Comparison of ENCODE assay signal across 8 cellular contexts in the genomic region with DNA sequence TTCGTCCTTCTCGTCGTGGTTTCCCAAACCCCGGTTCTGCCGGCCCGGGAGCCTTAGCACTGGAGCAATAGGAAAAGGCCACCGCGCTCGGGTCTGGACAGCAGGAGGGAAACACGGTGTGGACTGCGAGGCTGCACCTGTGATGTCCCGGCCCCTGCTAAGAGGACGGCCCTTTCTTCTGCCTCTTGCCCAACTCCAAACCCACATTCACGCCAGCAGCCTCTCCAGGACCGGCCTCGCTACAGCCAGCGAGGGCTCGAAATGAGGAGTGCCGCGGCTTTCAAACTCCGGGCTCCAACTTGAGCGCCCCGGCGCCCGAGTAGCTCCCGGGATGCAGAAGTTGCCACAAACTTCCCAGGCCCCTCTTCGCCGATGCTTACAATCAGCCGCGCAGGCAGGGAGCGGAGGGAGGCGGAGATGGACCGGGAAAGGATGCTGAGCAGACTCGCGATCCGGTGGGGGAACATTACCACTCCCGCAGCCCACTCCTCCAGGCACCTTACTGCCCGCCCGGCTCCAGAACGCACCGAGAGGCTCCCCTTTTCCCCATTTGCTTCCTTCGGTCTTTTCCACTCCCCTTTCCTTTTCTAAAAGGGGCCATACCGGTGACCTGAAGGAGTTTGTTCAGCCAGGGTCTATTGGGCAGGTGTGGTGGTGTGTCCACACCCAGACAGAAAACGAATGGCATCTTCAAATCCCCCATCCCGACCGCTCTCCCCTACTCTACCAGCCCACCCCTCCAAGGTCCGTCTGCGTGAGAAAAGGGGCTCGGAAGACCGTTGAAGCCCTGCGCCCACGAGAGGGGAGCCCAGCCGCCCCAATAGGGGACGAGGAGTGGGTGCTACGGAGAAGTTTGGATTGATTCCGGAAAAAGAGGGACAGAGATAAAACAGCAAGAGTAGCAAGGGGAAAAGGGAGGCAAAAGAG. TPM values are rescaled to one million over a fixed set of nuclear protein-coding genes. Genes with fewer than 3 reads are reported as not detected.
A peak's percentile ranks its signal among the peaks of the same experiment; 100 is the strongest.
DNase-seq lines count a peak whose midpoint lies in the region; ATAC-seq, FAIRE-seq and TF ChIP-seq lines count a peak whose summit lies in the region.

No MANE protein-coding gene starts in this region.

- no peaks in the 10 kb centered on the region for H3K27me3 Mint-ChIP-seq in activated T-helper 17 cell treated with anti-CD3 and anti-CD28 coated beads, Interleukin-2, amount 50 U/mL, for 72 hours

- ATAC-seq in activated T-helper 17 cell treated with anti-CD3 and anti-CD28 coated beads, Interleukin-2, amount 50 U/mL, for 72 hours (replicated peaks): peak; percentile 1
- no peak for ATAC-seq in Right ventricle myocardium inferior
- peak; percentile 26 to 51 (median 36) for ATAC-seq in pancreas
- ATAC-seq in GM21526 (IDR thresholded peaks at IDR 0.05; ENCODE audit: low FRiP score, unreplicated experiment): no peak
- no peak for ATAC-seq in GM19467 (IDR thresholded peaks at IDR 0.05; ENCODE audit: unreplicated experiment)

- no peaks in the 10 kb centered on the region for H3K27me3 ChIP-seq in pancreas

- DNase-seq in AG20443 (ENCODE audit: low spot score) (peak; percentile 42), Right ventricle myocardium inferior (ENCODE audit: missing footprints) (peak; percentile 48), pancreas (peak; percentile 17 to 78 (median 42)), DMS114 treated with DMSO at 0.1 percent for 48 hours (lab: John Stamatoyannopoulos, UW; ENCODE audit: unreplicated experiment) (no peak)
- DNase-seq in Jurkat, Clone E6-1 (ENCODE audit: low read depth, low spot score): no peak

- peak overlapping the region; percentile 90 for H3K4me3 ChIP-seq in Jurkat, Clone E6-1 (ENCODE audit: low read length)
- peak overlapping the region; percentile 52 to 79 (median 63) for H3K4me3 ChIP-seq in pancreas

- intact Hi-C loops in Right ventricle myocardium inferior (cut with DNase I) (loop anchor here (2.0 kb wide), 1 partner anchor 19 kb away; a partner anchor contains a TSS), pancreas (cut with DNase I) (no loop called here)

- 1% methylated on average over 56 of the region's 56 CpGs for WGBS in pancreas, 2 donors

- H3K4me1 ChIP-seq in pancreas: peaks cover 0 to 7% (median 3%) of the 10 kb centered on the region in 3 donors

- peaks cover 94% of the 10 kb centered on the region for H3K36me3 Mint-ChIP-seq in activated T-helper 17 cell treated with anti-CD3 and anti-CD28 coated beads, Interleukin-2, amount 50 U/mL, for 72 hours (ENCODE audit: low read depth)

- TF ChIP-seq CTCF in pancreas (IDR thresholded peaks at IDR 0.05): no peak

- H3K36me3 ChIP-seq in pancreas: no peaks in the 10 kb centered on the region

- peaks cover 9% of the 10 kb centered on the region for H3K4me1 Mint-ChIP-seq in activated T-helper 17 cell treated with anti-CD3 and anti-CD28 coated beads, Interleukin-2, amount 50 U/mL, for 72 hours

- H3K27ac Mint-ChIP-seq in activated T-helper 17 cell treated with anti-CD3 and anti-CD28 coated beads, Interleukin-2, amount 50 U/mL, for 72 hours: peak overlapping the region; percentile 97

- no peaks in the 10 kb centered on the region for H3K9me3 ChIP-seq in pancreas

- peak overlapping the region; percentile 94 for H3K4me3 Mint-ChIP-seq in activated T-helper 17 cell treated with anti-CD3 and anti-CD28 coated beads, Interleukin-2, amount 50 U/mL, for 72 hours

- peaks cover under 1% of the 10 kb centered on the region for H3K9me3 Mint-ChIP-seq in activated T-helper 17 cell treated with anti-CD3 and anti-CD28 coated beads, Interleukin-2, amount 50 U/mL, for 72 hours

- no peak for FAIRE-seq in pancreas (lab: Jason Lieb, UNC)

- peak overlapping the region; percentile 26 to 74 (median 53) for H3K27ac ChIP-seq in pancreas

RNA-seq across cellular contexts. Expression of a gene that starts 18.8 kb away (rescaled TPM):
- polyA plus RNA-seq in Jurkat, Clone E6-1 (2012; ENCODE audit: insufficient read depth, insufficient read length): 87.9 TPM
- 100 to 1,000 TPM; 414 to 494 TPM for total RNA-seq in activated T-helper 17 cell treated with anti-CD3 and anti-CD28 coated beads, Interleukin-2, amount 50 U/mL, for 72 hours
- 41.6 TPM for total RNA-seq in Right ventricle myocardium inferior
- 10 to 100 TPM; 19.8 to 40.0 (median 28.7) TPM for total RNA-seq in pancreas
- polyA plus RNA-seq in pancreas: 10 to 100 TPM; 12.6 to 23.0 TPM

Comparison
In these comparisons a context has a peak if more than half of its experiments do, and no peak if none do; other contexts are left out.
1. DNase-seq: peak in AG20443 (single experiment), Right ventricle myocardium inferior (single experiment) and pancreas (6 of 6); none in Jurkat, Clone E6-1 (single experiment) and DMS114 treated with DMSO at 0.1 percent for 48 hours (single experiment).
2. ATAC-seq: peak in activated T-helper 17 cell treated with anti-CD3 and anti-CD28 coated beads, Interleukin-2, amount 50 U/mL, for 72 hours (single experiment) and pancreas (4 of 4); none in Right ventricle myocardium inferior (single experiment), GM21526 (single experiment) and GM19467 (single experiment).